ENCODE assay signal across 8 cellular contexts in the genomic region with DNA sequence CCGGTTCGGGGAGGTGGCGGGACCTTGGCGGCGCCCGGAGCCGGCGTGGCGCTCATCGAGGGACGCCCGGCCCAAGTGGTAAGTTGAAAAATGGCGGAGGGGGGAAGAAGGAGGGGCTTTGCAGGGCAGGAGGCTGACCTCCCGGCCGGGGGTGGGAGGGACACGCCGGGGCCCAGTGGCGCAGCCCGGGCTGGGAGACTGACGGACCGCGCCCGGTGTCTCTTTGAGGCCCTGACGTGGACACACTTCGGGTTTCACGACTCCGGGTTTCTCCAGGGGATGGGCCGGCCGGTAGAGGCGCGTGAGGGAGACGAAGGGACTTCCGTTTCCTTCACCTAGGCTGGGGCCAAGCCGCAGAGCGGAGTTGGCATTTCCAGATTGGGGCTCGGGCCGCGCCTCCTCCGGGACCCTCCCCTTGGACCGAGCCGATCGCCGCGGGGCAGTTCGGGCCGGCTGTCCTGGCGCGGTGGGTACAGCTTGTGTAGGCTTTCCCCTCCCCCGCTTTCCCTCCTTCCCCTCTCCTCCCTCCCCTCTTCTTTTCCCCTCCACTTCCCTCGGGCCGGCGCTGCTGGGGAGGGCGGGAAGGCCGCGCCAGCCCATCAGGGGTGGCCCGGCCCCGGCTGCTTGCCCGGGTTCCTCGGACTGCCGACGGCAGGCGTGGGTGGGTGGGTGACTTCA. TPM values are rescaled to one million over a fixed set of nuclear protein-coding genes. Genes with fewer than 3 reads are reported as not detected.
DNase-seq lines count a peak whose midpoint lies in the region; ATAC-seq and TF ChIP-seq lines count a peak whose summit lies in the region.

Gene XIAP, plus strand, starts transcription at position 226 of the 678 bp plus-strand sequence. CDS start 25,610 bp downstream, outside the sequence.

- TF ChIP-seq RAD21 in Ishikawa (IDR thresholded peaks at IDR 0.05; ENCODE audit: low read depth), result no peak

- peak within 1 kb of the TSS; percentile 76 for H2AFZ ChIP-seq in DND-41 (ENCODE audit: low read depth, low read length)
- peak within 1 kb of the TSS; percentile 8 for H2AFZ ChIP-seq in neural progenitor cell (replicated peaks)

- peak within 1 kb of the TSS; percentile 94 for H3K4me3 Mint-ChIP-seq in neural progenitor cell

- H3K9me3 ChIP-seq in DND-41 (ENCODE audit: insufficient read depth, low read length, severe bottlenecking), result no peaks in the 10 kb centered on the region
- H3K9me3 ChIP-seq in neural progenitor cell (ENCODE audit: low read depth), result no peaks in the 10 kb centered on the region
- H3K9me3 ChIP-seq in subcutaneous abdominal adipose tissue (ENCODE audit: control insufficient read depth in 5 of 5, low read length in 5 of 5), result no peaks in the 10 kb centered on the region

- peaks cover 20% of the 10 kb centered on the region for H3F3A ChIP-seq in neural progenitor cell (ENCODE audit: low read depth)

- TF ChIP-seq CTCF in DND-41 (IDR thresholded peaks at IDR 0.05; ENCODE audit: borderline replicate concordance, extremely low read depth, low read length, poor library complexity, severe bottlenecking) (no peak), foreskin fibroblast (IDR thresholded peaks at IDR 0.05; ENCODE audit: low read depth, low read length) (no peak), neural progenitor cell (IDR thresholded peaks at IDR 0.05) (no peak)

- H3K9me3 Mint-ChIP-seq in neural progenitor cell, result peaks cover 2% of the 10 kb centered on the region

- DNase-seq in DND-41 (peak; percentile 72), SIG-M5 (lab: John Stamatoyannopoulos, UW) (peak; percentile 28), activated gamma-delta T cell treated with Interleukin-2 at 50 U/mL for 16 hours (peak; percentile 57), foreskin fibroblast (peak; percentile 84 to 92), neural progenitor cell (ENCODE audit: low spot score) (peak; percentile 85)

- H3K36me3 ChIP-seq in DND-41 (ENCODE audit: insufficient read depth, low read length), result no peaks in the 10 kb centered on the region
- no peaks in the 10 kb centered on the region for H3K36me3 ChIP-seq in neural progenitor cell
- no peaks in the 10 kb centered on the region for H3K36me3 ChIP-seq in subcutaneous abdominal adipose tissue (ENCODE audit: control insufficient read depth in 5 of 5, insufficient read depth in 5 of 5, low read length in 5 of 5)

- H3K4me3 ChIP-seq in DND-41 (ENCODE audit: low read depth in 1 of 2, low read length in 2 of 2), result peak within 1 kb of the TSS; percentile 34 to 68; a peak in 3 of 4 replicates
- H3K4me3 ChIP-seq in foreskin fibroblast (ENCODE audit: low read depth in 1 of 2, low read length in 2 of 2), result peak within 1 kb of the TSS; percentile 61 to 66
- H3K4me3 ChIP-seq in neural progenitor cell, result peak within 1 kb of the TSS; percentile 72
- H3K4me3 ChIP-seq in subcutaneous abdominal adipose tissue (ENCODE audit: low read depth in 1 of 5, low read length in 5 of 5), result peak within 1 kb of the TSS; percentile 71 to 78 (median 73)

- H3K79me2 ChIP-seq in DND-41 (ENCODE audit: insufficient read depth, low read length) (peaks cover 56% of the 10 kb centered on the region), neural progenitor cell (ENCODE audit: low read depth) (peaks cover 44% of the 10 kb centered on the region)

- H4K20me1 ChIP-seq in DND-41 (ENCODE audit: insufficient read depth, low read length) (no peaks in the 10 kb centered on the region), neural progenitor cell (ENCODE audit: low read depth) (no peaks in the 10 kb centered on the region)

- H3K27ac ChIP-seq in DND-41 (ENCODE audit: low read length) (peak within 1 kb of the TSS; percentile 98), neural progenitor cell (peak within 1 kb of the TSS; percentile 89), subcutaneous abdominal adipose tissue (ENCODE audit: low read depth, low read length) (peak within 1 kb of the TSS; percentile 96)

- H3K4me2 ChIP-seq in DND-41 (ENCODE audit: insufficient read depth, low read length) (peak within 1 kb of the TSS; percentile 77), neural progenitor cell (peak within 1 kb of the TSS; percentile 85)

- no peak for TF ChIP-seq EP300 in Ishikawa (IDR thresholded peaks at IDR 0.05; ENCODE audit: borderline replicate concordance)

- ATAC-seq in DND-41 (ENCODE audit: insufficient read depth, low read depth) (peak; percentile 77), GM21576 (IDR thresholded peaks at IDR 0.05; ENCODE audit: unreplicated experiment) (peak; percentile 81)

- H3K9ac ChIP-seq in DND-41 (ENCODE audit: low read depth, low read length) (peak within 1 kb of the TSS; percentile 92), neural progenitor cell (peak within 1 kb of the TSS; percentile 72), subcutaneous abdominal adipose tissue (ENCODE audit: low read length in 5 of 5) (peak within 1 kb of the TSS; percentile 66 to 87 (median 80))

- H3K27me3 ChIP-seq in DND-41 (ENCODE audit: insufficient read depth, low read length, poor library complexity) (no peaks in the 10 kb centered on the region), neural progenitor cell (no peaks in the 10 kb centered on the region), subcutaneous abdominal adipose tissue (ENCODE audit: control insufficient read depth in 5 of 5, insufficient read depth in 4 of 5, low read length in 5 of 5) (no peaks in the 10 kb centered on the region)

- no peaks in the 10 kb centered on the region for H3K27me3 Mint-ChIP-seq in neural progenitor cell (ENCODE audit: insufficient read depth, low read depth)

- H3K4me1 Mint-ChIP-seq in neural progenitor cell, result peaks cover 23% of the 10 kb centered on the region

- peaks cover 3% of the 10 kb centered on the region for H3K36me3 Mint-ChIP-seq in neural progenitor cell

- H3K27ac Mint-ChIP-seq in neural progenitor cell, result peak within 1 kb of the TSS; percentile 97

- H3K4me1 ChIP-seq in DND-41 (ENCODE audit: insufficient read depth, low read length) (peaks cover 16% of the 10 kb centered on the region), neural progenitor cell (peaks cover 5% of the 10 kb centered on the region), subcutaneous abdominal adipose tissue (ENCODE audit: control insufficient read depth in 5 of 5, insufficient read depth in 5 of 5, low read length in 5 of 5) (peaks cover 2 to 13% (median 10%) of the 10 kb centered on the region in 5 donors)

TF ChIP-seq in Ishikawa, 13 proteins besides CTCF, POLR2A, EP300 and RAD21:
- TF ChIP-seq EGR1 (IDR thresholded peaks at IDR 0.05) (peak; percentile 55; the same call in 1 of the 2 replicates), FOXM1 (IDR thresholded peaks at IDR 0.05; ENCODE audit: borderline replicate concordance, low read depth) (no peak), TEAD4 (IDR thresholded peaks at IDR 0.05) (no peak), NFIC (IDR thresholded peaks at IDR 0.05) (no peak), TCF12 (IDR thresholded peaks at IDR 0.05; ENCODE audit: low read depth) (no peak; the same call in 1 of the 2 replicates), ZBTB7A (IDR thresholded peaks at IDR 0.05; ENCODE audit: low read depth) (peak; percentile 43; the same call in 1 of the 2 replicates), CREB1 (IDR thresholded peaks at IDR 0.05; ENCODE audit: low read depth) (no peak), REST (IDR thresholded peaks at IDR 0.05; ENCODE audit: low read depth) (no peak), YY1 (IDR thresholded peaks at IDR 0.05; ENCODE audit: low read depth) (peak; percentile 86), CEBPB (IDR thresholded peaks at IDR 0.05) (no peak), TAF1 (IDR thresholded peaks at IDR 0.05; ENCODE audit: low read depth) (peak; percentile 51; the same call in 1 of the 2 replicates)
- TF ChIP-seq, protein P1, sequence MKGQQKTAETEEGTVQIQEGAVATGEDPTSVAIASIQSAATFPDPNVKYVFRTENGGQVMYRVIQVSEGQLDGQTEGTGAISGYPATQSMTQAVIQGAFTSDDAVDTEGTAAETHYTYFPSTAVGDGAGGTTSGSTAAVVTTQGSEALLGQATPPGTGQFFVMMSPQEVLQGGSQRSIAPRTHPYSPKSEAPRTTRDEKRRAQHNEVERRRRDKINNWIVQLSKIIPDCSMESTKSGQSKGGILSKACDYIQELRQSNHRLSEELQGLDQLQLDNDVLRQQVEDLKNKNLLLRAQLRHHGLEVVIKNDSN (IDR thresholded peaks at IDR 0.05), result no peak
- TF ChIP-seq, protein P2, sequence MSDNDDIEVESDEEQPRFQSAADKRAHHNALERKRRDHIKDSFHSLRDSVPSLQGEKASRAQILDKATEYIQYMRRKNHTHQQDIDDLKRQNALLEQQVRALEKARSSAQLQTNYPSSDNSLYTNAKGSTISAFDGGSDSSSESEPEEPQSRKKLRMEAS (IDR thresholded peaks at IDR 0.05), result peak; percentile 37; the same call in 1 of the 2 replicates
TF ChIP-seq in Ishikawa: peak in this region for 5.

RNA-seq across cellular contexts. Expression of gene XIAP, which starts in this region (rescaled TPM):
- total RNA-seq in neural progenitor cell (ENCODE audit: low replicate concordance), result 26.7 and 44.6 TPM in 2 replicates

Comparison
In these comparisons a context has a peak if more than half of its experiments do, and no peak if none do; other contexts are left out.
1. Peak in every context shown above with its lines: DNase-seq, ATAC-seq, H3K4me3 ChIP-seq and H3K27ac ChIP-seq.
2. DNase-seq: peak in every context shown above with its lines; median percentile 88 in foreskin fibroblast; 85 in neural progenitor cell; 72 in DND-41; 57 in activated gamma-delta T cell treated with Interleukin-2 at 50 U/mL for 16 hours; 28 in SIG-M5.